In the genomic region with DNA sequence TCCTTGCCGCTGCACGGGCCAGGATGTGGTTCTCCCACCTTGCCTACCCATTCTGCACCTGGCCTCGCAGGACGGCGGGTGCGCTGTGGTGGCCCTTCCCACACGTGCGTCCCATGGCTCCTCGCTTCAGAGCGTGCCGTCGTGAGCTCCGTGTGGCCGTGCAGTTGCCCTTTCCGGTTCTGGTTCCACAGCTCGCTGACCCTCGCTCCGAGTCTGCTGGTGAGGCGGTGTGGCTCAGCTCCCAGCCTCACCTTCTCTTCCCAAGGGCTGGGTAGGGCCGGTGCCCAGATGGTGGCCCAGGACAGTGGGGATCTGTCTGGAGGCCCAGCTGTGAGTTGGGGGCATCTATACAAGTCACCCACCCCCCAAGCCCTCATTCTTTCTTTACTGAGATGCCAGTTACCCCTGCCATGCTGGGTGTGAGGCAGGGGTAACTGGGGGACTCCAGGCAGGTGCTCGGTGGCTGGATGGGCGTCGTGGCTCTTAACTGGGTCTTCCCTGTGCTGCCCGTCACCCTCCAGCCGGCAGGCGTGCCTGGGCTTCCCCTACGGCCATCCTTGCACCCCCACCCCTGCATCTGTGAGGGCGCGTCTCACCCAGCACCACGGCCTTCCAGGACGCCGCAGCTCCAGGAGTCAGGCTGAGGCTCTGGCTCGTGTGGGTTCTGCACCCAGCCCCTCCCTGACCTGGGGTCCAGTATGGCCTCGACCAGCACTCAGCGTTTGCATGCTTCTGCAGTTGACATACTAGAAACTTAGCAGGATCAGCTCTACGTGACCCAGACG, we compare ENCODE assay signal across 26 cellular contexts.
"Had no signal": no experiment of that assay in that cellular context is flagged by ENCODE, and none has a peak within 500 bp of the region (broad histone marks: within the 10 kb centered on the region; RNA-seq: fewer than 3 reads in every experiment).

No MANE protein-coding gene starts in this region.

- H3K79me2 ChIP-seq: parathyroid adenoma had no signal

- H3K36me3 ChIP-seq: right atrium auricular region, sigmoid colon, tibial artery had no signal

- H3K9me3 ChIP-seq: mucosa of descending colon, right atrium auricular region, testis had no signal

- H3K9me3 Mint-ChIP-seq: effector memory CD8-positive, alpha-beta T cell; immature natural killer cell; mesothelial cell of epicardium; naive B cell; natural killer cell treated with Interleukin-12 subunit alpha and Interleukin-12 subunit beta and Interleukin-15 and Interleukin-18, amount 100 ng/mL, for 72 hours; neural crest cell; stimulated activated memory B cell treated with anti-CD40 and anti-IgM and Interleukin-4, amounts not matched to agents 10 μg/mL and 1 μg/mL and 100 μg/mL, for 72 hours; type B pancreatic cell had no signal

- H3K4me3 Mint-ChIP-seq: effector memory CD8-positive, alpha-beta T cell; immature natural killer cell; mesothelial cell of epicardium; naive B cell; natural killer cell treated with Interleukin-12 subunit alpha and Interleukin-12 subunit beta and Interleukin-15 and Interleukin-18, amount 100 ng/mL, for 72 hours; neural crest cell; stimulated activated memory B cell treated with anti-CD40 and anti-IgM and Interleukin-4, amounts not matched to agents 10 μg/mL and 1 μg/mL and 100 μg/mL, for 72 hours; type B pancreatic cell had no signal

- H3K27me3 Mint-ChIP-seq: effector memory CD8-positive, alpha-beta T cell; naive B cell; natural killer cell treated with Interleukin-12 subunit alpha and Interleukin-12 subunit beta and Interleukin-15 and Interleukin-18, amount 100 ng/mL, for 72 hours; progenitor cell of endocrine pancreas; stimulated activated memory B cell treated with anti-CD40 and anti-IgM and Interleukin-4, amounts not matched to agents 10 μg/mL and 1 μg/mL and 100 μg/mL, for 72 hours; type B pancreatic cell had no signal

- H3K27me3 ChIP-seq: esophagus squamous epithelium, right atrium auricular region, sigmoid colon, testis, tibial artery had no signal

- H3K27ac ChIP-seq: esophagus squamous epithelium, parathyroid adenoma, right atrium auricular region, sigmoid colon, testis, tibial artery had no signal

- H2AFZ ChIP-seq: parathyroid adenoma had no signal

- H3K9ac ChIP-seq: parathyroid adenoma had no signal

- H3K4me1 ChIP-seq: parathyroid adenoma had no signal

- DNase-seq: cortex of kidney; effector memory CD8-positive, alpha-beta T cell; erythroblast; esophagus squamous epithelium; foreskin melanocyte; hypothalamus; immature natural killer cell; islet precursor cell; mesenchymal stem cell; naive B cell; sigmoid colon; stimulated activated CD4-positive, alpha-beta T cell treated with anti-CD3 and anti-CD28 coated beads, Interleukin-4, amount 100 ng/mL, for 4 hours; stimulated activated naive CD8-positive, alpha-beta T cell treated with anti-CD3 and anti-CD28 coated beads, Interleukin-15, Interleukin-2, amounts not matched to agents 100 U/mL and 50 U/mL, for 24 hours; testis; tibial artery had no signal

- H3K4me3 ChIP-seq: esophagus squamous epithelium, mucosa of descending colon, right atrium auricular region, sigmoid colon, testis, tibial artery had no signal

- H3K27ac Mint-ChIP-seq: effector memory CD8-positive, alpha-beta T cell; immature natural killer cell; mesothelial cell of epicardium; natural killer cell treated with Interleukin-12 subunit alpha and Interleukin-12 subunit beta and Interleukin-15 and Interleukin-18, amount 100 ng/mL, for 72 hours; progenitor cell of endocrine pancreas; stimulated activated memory B cell treated with anti-CD40 and anti-IgM and Interleukin-4, amounts not matched to agents 10 μg/mL and 1 μg/mL and 100 μg/mL, for 72 hours; type B pancreatic cell had no signal

- H3K4me1 Mint-ChIP-seq: immature natural killer cell, mesothelial cell of epicardium had no signal

- H3K36me3 Mint-ChIP-seq: immature natural killer cell; mesothelial cell of epicardium; natural killer cell treated with Interleukin-12 subunit alpha and Interleukin-12 subunit beta and Interleukin-15 and Interleukin-18, amount 100 ng/mL, for 72 hours; type B pancreatic cell had no signal

- ATAC-seq: effector memory CD8-positive, alpha-beta T cell; left lobe of liver; mucosa of descending colon; natural killer cell treated with Interleukin-12 subunit alpha and Interleukin-12 subunit beta and Interleukin-15 and Interleukin-18, amount 100 ng/mL, for 72 hours; stimulated activated memory B cell treated with anti-CD40 and anti-IgM and Interleukin-4, amounts not matched to agents 10 μg/mL and 1 μg/mL and 100 μg/mL, for 72 hours; stimulated activated naive CD8-positive, alpha-beta T cell treated with anti-CD3 and anti-CD28 coated beads, Interleukin-15, Interleukin-2, amounts not matched to agents 100 U/mL and 50 U/mL, for 24 hours had no signal

- FAIRE-seq: endometrium had no signal
